In genomic region chr4:134144337-134144736, GRCh38 we compare ENCODE assay signal across 24 cellular contexts. TPM values are rescaled to one million over a fixed set of nuclear protein-coding genes. Genes with fewer than 3 reads are reported as not detected.
"Had no signal": no experiment of that assay in that cellular context is flagged by ENCODE, and none has a peak within 500 bp of the region (broad histone marks: within the 10 kb centered on the region; RNA-seq: fewer than 3 reads in every experiment).

No MANE protein-coding gene starts in this region.

- H3K36me3 ChIP-seq: neutrophil, pancreas, right lobe of liver, sigmoid colon, stomach, thoracic aorta, thyroid gland, tibial nerve, upper lobe of left lung, vagina had no signal

- H3K27ac ChIP-seq: neutrophil, pancreas, psoas muscle, right lobe of liver, sigmoid colon, stomach, thoracic aorta, thyroid gland, tibial nerve, upper lobe of left lung, vagina had no signal

- DNase-seq: nephron progenitor cell; nucleus accumbens; pancreas; psoas muscle; right cardiac atrium; right lobe of liver; sigmoid colon; small intestine; stimulated activated CD4-positive, alpha-beta T cell treated with anti-CD3 and anti-CD28 coated beads, Interleukin-15, amount 100 ng/mL, for 24 hours; stimulated activated CD4-positive, alpha-beta T cell treated with anti-CD3 and anti-CD28 coated beads, Interleukin-2, amount 100 ng/mL, for 24 hours; stimulated activated CD4-positive, alpha-beta T cell treated with anti-CD3 and anti-CD28 coated beads, Interleukin-2, amount 100 ng/mL, for 48 hours; stimulated activated CD4-positive, alpha-beta T cell treated with anti-CD3 and anti-CD28 coated beads, Interleukin-4, amount 100 ng/mL, for 24 hours; stimulated activated naive B cell treated with anti-CD40 and anti-IgM and Interleukin-4, amounts not matched to agents 10 μg/mL and 1 μg/mL and 100 μg/mL, for 72 hours; stimulated activated naive CD4-positive, alpha-beta T cell treated with Interleukin-2 at 50 U/mL for 16 hours; stomach; thyroid gland; trophoblast cell; upper lobe of left lung had no signal

- H3K9me3 ChIP-seq: neutrophil, pancreas, psoas muscle, right lobe of liver, sigmoid colon, stomach, thoracic aorta, thyroid gland, tibial nerve, upper lobe of left lung, vagina had no signal

- ATAC-seq: natural killer cell treated with Interleukin-12 subunit alpha and Interleukin-12 subunit beta and Interleukin-15 and Interleukin-18, amount 100 ng/mL, for 72 hours; pancreas; psoas muscle; right cardiac atrium; right lobe of liver; stimulated activated effector memory CD8-positive, alpha-beta T cell treated with anti-CD3 and anti-CD28 coated beads, Interleukin-12 subunit alpha, Interleukin-12 subunit beta, amount 100 ng/mL, for 72 hours; stimulated activated naive B cell treated with anti-CD40 and anti-IgM and Interleukin-4, amounts not matched to agents 10 μg/mL and 1 μg/mL and 100 μg/mL, for 72 hours had no signal

- H3K4me1 ChIP-seq: pancreas, psoas muscle, right lobe of liver, sigmoid colon, stomach, thyroid gland, tibial nerve, upper lobe of left lung had no signal

- H3K4me3 ChIP-seq: pancreas, psoas muscle, right lobe of liver, sigmoid colon, stomach, thoracic aorta, thyroid gland, tibial nerve, upper lobe of left lung, vagina had no signal

- H3K27me3 ChIP-seq: neutrophil, pancreas, right lobe of liver, sigmoid colon, stomach, thyroid gland, tibial nerve, upper lobe of left lung, vagina had no signal

RNA-seq across cellular contexts. Expression of gene PABPC4L, which starts 57.3 kb away (rescaled TPM):
- total RNA-seq: natural killer cell treated with Interleukin-12 subunit alpha and Interleukin-12 subunit beta and Interleukin-15 and Interleukin-18, amount 100 ng/mL, for 72 hours had no signal
